8 cellular contexts compared by ENCODE assay signal in the genomic region with DNA sequence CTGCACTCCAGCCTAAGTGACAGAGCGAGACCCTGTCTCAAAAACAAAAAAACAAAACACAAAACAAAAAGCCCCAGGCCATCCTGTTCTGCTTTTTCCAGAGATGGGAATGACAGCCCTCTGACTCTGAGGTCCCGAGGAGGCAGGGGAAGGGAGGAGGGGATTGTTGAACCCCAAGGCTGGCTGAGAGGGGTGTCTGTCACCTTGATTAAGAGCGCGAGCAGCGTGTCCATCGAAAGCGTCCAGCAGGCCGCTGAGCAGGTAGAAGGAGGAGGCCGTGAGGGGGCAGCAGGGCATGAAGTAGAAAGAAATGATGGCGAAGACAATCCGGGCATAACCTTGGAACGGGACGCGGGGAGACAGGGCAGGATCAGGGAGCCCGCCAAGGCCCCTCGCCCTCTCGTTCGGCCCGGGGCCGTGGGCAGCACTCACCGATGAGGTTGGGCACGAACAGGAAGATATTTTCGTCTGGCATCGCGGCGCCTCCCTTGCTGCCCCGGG. TPM values are rescaled to one million over a fixed set of nuclear protein-coding genes. Genes with fewer than 3 reads are reported as not detected.
DNase-seq lines count a peak whose midpoint lies in the region; ATAC-seq and TF ChIP-seq lines count a peak whose summit lies in the region.

No MANE protein-coding gene starts in this region.

- TF ChIP-seq POLR2A in esophagus squamous epithelium (IDR thresholded peaks at IDR 0.05) = no peak

- TF ChIP-seq CTCF in esophagus squamous epithelium (IDR thresholded peaks at IDR 0.05) = no peak

- peaks cover 5% of the 10 kb centered on the region for H3K36me3 Mint-ChIP-seq in natural killer cell treated with Interleukin-12 subunit alpha and Interleukin-12 subunit beta and Interleukin-15 and Interleukin-18, amount 100 ng/mL, for 72 hours

- H3K27me3 Mint-ChIP-seq in natural killer cell treated with Interleukin-12 subunit alpha and Interleukin-12 subunit beta and Interleukin-15 and Interleukin-18, amount 100 ng/mL, for 72 hours = no peaks in the 10 kb centered on the region

- peaks cover 19% of the 10 kb centered on the region in 2 donors for H3K4me1 Mint-ChIP-seq in natural killer cell treated with Interleukin-12 subunit alpha and Interleukin-12 subunit beta and Interleukin-15 and Interleukin-18, amount 100 ng/mL, for 72 hours (ENCODE audit: low read depth in 2 of 2)

- intact Hi-C loops in esophagus squamous epithelium (cut with DNase I) = no loop called here

- peak; percentile 18 for DNase-seq in Ammon's horn (ENCODE audit: low spot score)
- peak; percentile 22 for DNase-seq in SK-MEL-5 (ENCODE audit: low read depth, low spot score)
- no peak for DNase-seq in esophagus squamous epithelium (lab: John Stamatoyannopoulos, UW)
- no peak for DNase-seq in natural killer cell treated with Interleukin-12 subunit alpha and Interleukin-12 subunit beta and Interleukin-15 and Interleukin-18, amount 100 ng/mL, for 72 hours (ENCODE audit: low spot score)
- DNase-seq in NCI-H2227 (lab: John Stamatoyannopoulos, UW; ENCODE audit: unreplicated experiment) = no peak
- DNase-seq in NCI-H187 treated with DMSO at 0.1 percent for 48 hours (lab: John Stamatoyannopoulos, UW) = no peak

- H3K4me1 ChIP-seq in esophagus squamous epithelium = peaks cover 16 to 32% (median 20%) of the 10 kb centered on the region in 3 donors

- peaks cover 19 to 33% (median 22%) of the 10 kb centered on the region in 3 donors for H3K36me3 ChIP-seq in esophagus squamous epithelium

- peak overlapping the region; percentile 63 to 98 (median 91) for H3K4me3 ChIP-seq in esophagus squamous epithelium

- no peaks in the 10 kb centered on the region for H3K27me3 ChIP-seq in esophagus squamous epithelium

- peak overlapping the region; percentile 98 to 100 for H3K27ac Mint-ChIP-seq in natural killer cell treated with Interleukin-12 subunit alpha and Interleukin-12 subunit beta and Interleukin-15 and Interleukin-18, amount 100 ng/mL, for 72 hours

- H3K9me3 Mint-ChIP-seq in natural killer cell treated with Interleukin-12 subunit alpha and Interleukin-12 subunit beta and Interleukin-15 and Interleukin-18, amount 100 ng/mL, for 72 hours = no peaks in the 10 kb centered on the region

- H3K27ac ChIP-seq in esophagus squamous epithelium = peak overlapping the region; percentile 87 to 96 (median 93)

- H3K4me3 Mint-ChIP-seq in natural killer cell treated with Interleukin-12 subunit alpha and Interleukin-12 subunit beta and Interleukin-15 and Interleukin-18, amount 100 ng/mL, for 72 hours = peak overlapping the region; percentile 99

- no peaks in the 10 kb centered on the region for H3K9me3 ChIP-seq in esophagus squamous epithelium

- in situ Hi-C loops in SK-MEL-5 (cut with HindIII; ENCODE audit: low pct_unique_long_range_greater_than_20kb, low sequenced_read_pairs) = no loop called here

- ATAC-seq in GM19395 (IDR thresholded peaks at IDR 0.05; ENCODE audit: unreplicated experiment) (peak; percentile 6), GM19452 (IDR thresholded peaks at IDR 0.05; ENCODE audit: unreplicated experiment) (no peak)
- no peak for ATAC-seq in natural killer cell treated with Interleukin-12 subunit alpha and Interleukin-12 subunit beta and Interleukin-15 and Interleukin-18, amount 100 ng/mL, for 72 hours

- WGBS in esophagus squamous epithelium, 2 donors = 1 to 3% methylated on average over 18 to 19 of the region's 27 CpGs

RNA-seq across cellular contexts. Expression of gene CDIPT, which starts 0.6 kb away (rescaled TPM):
- 74.1 and 82.6 TPM in 2 replicates for total RNA-seq in SK-MEL-5 (2014; rRNA removed; shearing (Covaris generic))
- polyA plus RNA-seq in SK-MEL-5 (2015; cell fraction: cytosol; rRNA removed) = 120 and 126 TPM in 2 replicates
- 47.0 and 55.0 TPM in 2 replicates for polyA plus RNA-seq in SK-MEL-5 (2015; cell fraction: nucleus; rRNA removed)
- 10 to 100 TPM; 34.6 to 78.8 (median 44.6) TPM for total RNA-seq in esophagus squamous epithelium
- 10 to 100 TPM; 60.1 to 62.9 TPM for total RNA-seq in natural killer cell treated with Interleukin-12 subunit alpha and Interleukin-12 subunit beta and Interleukin-15 and Interleukin-18, amount 100 ng/mL, for 72 hours

RNA-seq across cellular contexts. Expression of gene SEZ6L2, which starts 36.9 kb away (rescaled TPM):
- 8.7 and 10.3 TPM in 2 replicates for total RNA-seq in SK-MEL-5 (2014; rRNA removed; shearing (Covaris generic))
- 45.5 and 56.8 TPM in 2 replicates for polyA plus RNA-seq in SK-MEL-5 (2015; cell fraction: cytosol; rRNA removed)
- polyA plus RNA-seq in SK-MEL-5 (2015; cell fraction: nucleus; rRNA removed) = 4.7 and 14.3 TPM in 2 replicates
- total RNA-seq in esophagus squamous epithelium = 1 to 10 TPM in 2 of 4 donors, under 1 TPM in 1, not detected in 1; 0.22 to 2.8 (median 1.1) TPM
- total RNA-seq in natural killer cell treated with Interleukin-12 subunit alpha and Interleukin-12 subunit beta and Interleukin-15 and Interleukin-18, amount 100 ng/mL, for 72 hours = not detected

RNA-seq across cellular contexts. Expression of gene ASPHD1, which starts 37.9 kb away (rescaled TPM):
- total RNA-seq in SK-MEL-5 (2014; rRNA removed; shearing (Covaris generic)) = 3.4 and 3.7 TPM in 2 replicates
- 10.5 and 16.2 TPM in 2 replicates for polyA plus RNA-seq in SK-MEL-5 (2015; cell fraction: cytosol; rRNA removed)
- 4.7 and 7.1 TPM in 2 replicates for polyA plus RNA-seq in SK-MEL-5 (2015; cell fraction: nucleus; rRNA removed)
- total RNA-seq in esophagus squamous epithelium = under 1 TPM in 2 of 4 donors, not detected in 2; 0.32 to 0.61 TPM
- total RNA-seq in natural killer cell treated with Interleukin-12 subunit alpha and Interleukin-12 subunit beta and Interleukin-15 and Interleukin-18, amount 100 ng/mL, for 72 hours = 1 to 10 TPM in 1 of 2 donors, not detected in 1; 1.3 TPM

RNA-seq across cellular contexts. Expression of gene MVP, which starts 42.2 kb away (rescaled TPM):
- total RNA-seq in SK-MEL-5 (2014; rRNA removed; shearing (Covaris generic)) = 35.7 and 41.9 TPM in 2 replicates
- polyA plus RNA-seq in SK-MEL-5 (2015; cell fraction: cytosol; rRNA removed) = 38.8 and 54.8 TPM in 2 replicates
- 97.9 and 119 TPM in 2 replicates for polyA plus RNA-seq in SK-MEL-5 (2015; cell fraction: nucleus; rRNA removed)
- 100 to 1,000 TPM in 2 of 4 donors, 10 to 100 TPM in 2; 54.0 to 133 (median 97.6) TPM for total RNA-seq in esophagus squamous epithelium
- total RNA-seq in natural killer cell treated with Interleukin-12 subunit alpha and Interleukin-12 subunit beta and Interleukin-15 and Interleukin-18, amount 100 ng/mL, for 72 hours = 100 to 1,000 TPM in 1 of 2 donors, 10 to 100 TPM in 1; 86.1 to 180 TPM

RNA-seq across cellular contexts. Expression of gene PAGR1, which starts 46.5 kb away (rescaled TPM):
- total RNA-seq in SK-MEL-5 (2014; rRNA removed; shearing (Covaris generic)) = 19.8 and 21.1 TPM in 2 replicates
- polyA plus RNA-seq in SK-MEL-5 (2015; cell fraction: cytosol; rRNA removed) = 27.7 and 35.4 TPM in 2 replicates
- 7.1 and 10.0 TPM in 2 replicates for polyA plus RNA-seq in SK-MEL-5 (2015; cell fraction: nucleus; rRNA removed)
- 10 to 100 TPM; 25.4 to 37.6 (median 32.8) TPM for total RNA-seq in esophagus squamous epithelium
- 10 to 100 TPM; 20.5 to 36.1 TPM for total RNA-seq in natural killer cell treated with Interleukin-12 subunit alpha and Interleukin-12 subunit beta and Interleukin-15 and Interleukin-18, amount 100 ng/mL, for 72 hours

Comparison
In these comparisons a context has a peak if more than half of its experiments do, and no peak if none do; other contexts are left out.
1. DNase-seq: peak in Ammon's horn (single experiment) and SK-MEL-5 (single experiment); none in esophagus squamous epithelium (single experiment), natural killer cell treated with Interleukin-12 subunit alpha and Interleukin-12 subunit beta and Interleukin-15 and Interleukin-18, amount 100 ng/mL, for 72 hours (single experiment), NCI-H2227 (single experiment) and NCI-H187 treated with DMSO at 0.1 percent for 48 hours (single experiment).